In genomic region chr4:173448557-173448918, GRCh38 we compare ENCODE assay signal across 16 cellular contexts. TPM values are rescaled to one million over a fixed set of nuclear protein-coding genes. Genes with fewer than 3 reads are reported as not detected.
DNase-seq lines count a peak whose midpoint lies in the region; ATAC-seq and TF ChIP-seq lines count a peak whose summit lies in the region.
"Had no signal": no experiment of that assay in that cellular context is flagged by ENCODE, and none has a peak within 500 bp of the region (broad histone marks: within the 10 kb centered on the region; RNA-seq: fewer than 3 reads in every experiment).

No MANE protein-coding gene starts in this region.

- no peaks in the 10 kb centered on the region for H3K27me3 ChIP-seq in heart left ventricle
- H3K27me3 ChIP-seq: pancreas had no signal

- peak; percentile 53 for ATAC-seq in SK-N-SH treated with all-trans-retinoic acid at 6 μM for 48 hours
- ATAC-seq in heart left ventricle = peak in 2 of 4 donors; percentile 30 to 31
- ATAC-seq: Panc1 had no signal

- H3K4me1 Mint-ChIP-seq in CD14-positive monocyte (no peaks in the 10 kb centered on the region), MCF 10A (ENCODE audit: insufficient read depth, unreplicated experiment) (no peaks in the 10 kb centered on the region)
- H3K4me1 Mint-ChIP-seq in activated CD4-positive, alpha-beta memory T cell treated with anti-CD3 and anti-CD28 coated beads, Interleukin-2, amount 10 ng/mL, durations not matched to agents 7 days and 5 days = no peaks in the 10 kb centered on the region

- peaks cover 10 to 18% of the 10 kb centered on the region in 2 donors for H3K36me3 Mint-ChIP-seq in CD14-positive monocyte
- no peaks in the 10 kb centered on the region for H3K36me3 Mint-ChIP-seq in activated CD4-positive, alpha-beta memory T cell treated with anti-CD3 and anti-CD28 coated beads, Interleukin-2, amount 10 ng/mL, durations not matched to agents 7 days and 5 days (ENCODE audit: low read depth)
- peaks cover 4% of the 10 kb centered on the region for H3K36me3 Mint-ChIP-seq in MCF 10A (ENCODE audit: insufficient read depth, unreplicated experiment)

- DNase-seq in AG10803 (ENCODE audit: low read depth) = peak; percentile 90
- peak; percentile 45 for DNase-seq in LNCaP clone FGC (ENCODE audit: low read depth)
- DNase-seq in heart left ventricle = no peak
- DNase-seq in CD14-positive monocyte (ENCODE audit: low spot score) = no peak
- DNase-seq in HUDEP-2 (lab: John Stamatoyannopoulos, UW; ENCODE audit: unreplicated experiment in 76 of 76) = no peak
- DNase-seq in activated CD4-positive, alpha-beta memory T cell treated with anti-CD3 and anti-CD28 coated beads, Interleukin-2, amount 10 ng/mL, durations not matched to agents 7 days and 5 days = no peak
- no peak for DNase-seq in MCF 10A (ENCODE audit: unreplicated experiment)
- DNase-seq: CD4-positive, alpha-beta T cell; MV-4-11; pancreas; stimulated activated CD4-positive, alpha-beta T cell treated with anti-CD3 and anti-CD28 coated beads, Interleukin-2, amount 100 ng/mL, for 24 hours; stimulated activated naive CD4-positive, alpha-beta T cell; T1000 had no signal

- no TSS peak for BruUV-seq in MCF 10A (replicated peaks; lab: Mats Ljungman, UMichigan)

- H3K4me3 Mint-ChIP-seq in CD14-positive monocyte = no peak overlapping the region
- no peak overlapping the region for H3K4me3 Mint-ChIP-seq in activated CD4-positive, alpha-beta memory T cell treated with anti-CD3 and anti-CD28 coated beads, Interleukin-2, amount 10 ng/mL, durations not matched to agents 7 days and 5 days
- H3K4me3 Mint-ChIP-seq in MCF 10A (ENCODE audit: unreplicated experiment) = no peak overlapping the region
- H3K4me3 Mint-ChIP-seq: CD4-positive, alpha-beta T cell had no signal

- H3K36me3 ChIP-seq in heart left ventricle = no peaks in the 10 kb centered on the region
- H3K36me3 ChIP-seq: pancreas had no signal

- H3K9me3 ChIP-seq in heart left ventricle = no peaks in the 10 kb centered on the region
- H3K9me3 ChIP-seq: pancreas had no signal

- H3K9me3 Mint-ChIP-seq in CD14-positive monocyte (peaks cover 0 to 2% (median 0%) of the 10 kb centered on the region in 7 donors), MCF 10A (ENCODE audit: unreplicated experiment) (no peaks in the 10 kb centered on the region)
- no peaks in the 10 kb centered on the region for H3K9me3 Mint-ChIP-seq in activated CD4-positive, alpha-beta memory T cell treated with anti-CD3 and anti-CD28 coated beads, Interleukin-2, amount 10 ng/mL, durations not matched to agents 7 days and 5 days
- H3K9me3 Mint-ChIP-seq: CD4-positive, alpha-beta T cell had no signal

- intact Hi-C loops in heart left ventricle (cut with DNase I) (loop anchor here in 1 of 10 donors (5.0 kb wide), 1 partner anchor 44 kb away; no protein-coding TSS in a partner anchor), CD14-positive monocyte (cut with micrococcal nuclease) (no loop called here), MCF 10A (cut with micrococcal nuclease) (no loop called here)

- CTCF ChIA-PET in activated CD4-positive, alpha-beta memory T cell treated with anti-CD3 and anti-CD28 coated beads, Interleukin-2, amount 10 ng/mL, durations not matched to agents 7 days and 5 days (lab: Charles Lee) = no interaction called here
- CTCF ChIA-PET in MCF 10A (lab: Yijun Ruan, JAX) = no interaction called here

- H3K27ac Mint-ChIP-seq in CD14-positive monocyte (no peak overlapping the region), MCF 10A (ENCODE audit: low read depth, unreplicated experiment) (no peak overlapping the region)
- H3K27ac Mint-ChIP-seq in activated CD4-positive, alpha-beta memory T cell treated with anti-CD3 and anti-CD28 coated beads, Interleukin-2, amount 10 ng/mL, durations not matched to agents 7 days and 5 days = no peak overlapping the region
- H3K27ac Mint-ChIP-seq: CD4-positive, alpha-beta T cell had no signal

- no peak for TF ChIP-seq POLR2A in heart left ventricle (IDR thresholded peaks at IDR 0.05)

- no peaks in the 10 kb centered on the region for H3K27me3 Mint-ChIP-seq in CD14-positive monocyte (ENCODE audit: low read depth in 3 of 3)
- no peaks in the 10 kb centered on the region for H3K27me3 Mint-ChIP-seq in activated CD4-positive, alpha-beta memory T cell treated with anti-CD3 and anti-CD28 coated beads, Interleukin-2, amount 10 ng/mL, durations not matched to agents 7 days and 5 days
- no peaks in the 10 kb centered on the region for H3K27me3 Mint-ChIP-seq in MCF 10A (ENCODE audit: insufficient read depth, unreplicated experiment)
- H3K27me3 Mint-ChIP-seq: CD4-positive, alpha-beta T cell had no signal

- 45 to 57% (median 50%) methylated on average over 2 of the region's 2 CpGs for WGBS in heart left ventricle, 4 donors

- TF ChIP-seq CTCF in AG10803 (conservative IDR thresholded peaks at IDR 0.05; ENCODE audit: low read length) (no peak), LNCaP clone FGC (IDR thresholded peaks at IDR 0.05; ENCODE audit: control insufficient read depth, extremely low read depth, insufficient read depth) (no peak), heart left ventricle (IDR thresholded peaks at IDR 0.05) (no peak), CD14-positive monocyte (IDR thresholded peaks at IDR 0.05) (no peak), MCF 10A (IDR thresholded peaks at IDR 0.05; ENCODE audit: unreplicated experiment) (no peak)

- H3K4me3 ChIP-seq in AG10803 (ENCODE audit: low read length) (no peak overlapping the region), LNCaP clone FGC (ENCODE audit: low read depth, low read length) (no peak overlapping the region), heart left ventricle (peak overlapping the region in 4 of 12 donors; percentile 2 to 20 (median 14))
- H3K4me3 ChIP-seq: pancreas had no signal

- H3K27ac ChIP-seq in heart left ventricle = peak overlapping the region in 11 of 12 donors; percentile 31 to 84 (median 50)
- H3K27ac ChIP-seq: pancreas had no signal

- POLR2A ChIA-PET in activated CD4-positive, alpha-beta memory T cell treated with anti-CD3 and anti-CD28 coated beads, Interleukin-2, amount 10 ng/mL, durations not matched to agents 7 days and 5 days (lab: Charles Lee) = no interaction called here
- POLR2A ChIA-PET in MCF 10A (lab: Yijun Ruan, JAX) = no interaction called here

- H3K4me1 ChIP-seq in heart left ventricle = peaks cover 0 to 28% (median 13%) of the 10 kb centered on the region in 12 donors
- H3K4me1 ChIP-seq: pancreas had no signal

TF ChIP-seq in SK-N-SH treated with all-trans-retinoic acid at 6 μM for 48 hours, 23 proteins besides CTCF, POLR2A, EP300 and RAD21 (continues in another document):
- TF ChIP-seq PPARA (CRISPR knock-in tag; IDR thresholded peaks at IDR 0.05; ENCODE audit: borderline replicate concordance) (no peak), ARNTL (CRISPR knock-in tag; IDR thresholded peaks at IDR 0.05; ENCODE audit: borderline replicate concordance, low read depth) (no peak), TSHZ2 (CRISPR knock-in tag; IDR thresholded peaks at IDR 0.05) (no peak), ZNF70 (CRISPR knock-in tag; IDR thresholded peaks at IDR 0.05) (no peak), SNAI2 (CRISPR knock-in tag; IDR thresholded peaks at IDR 0.05) (peak; percentile 50; the same call in 1 of the 2 replicates), ZNF565 (CRISPR knock-in tag; conservative IDR thresholded peaks at IDR 0.05; ENCODE audit: low read depth) (no peak), PATZ1 (CRISPR knock-in tag; IDR thresholded peaks at IDR 0.05; ENCODE audit: borderline replicate concordance) (no peak), RARB (CRISPR knock-in tag; IDR thresholded peaks at IDR 0.05) (no peak)

RNA-seq across cellular contexts. Expression of gene SCRG1, which starts 49.6 kb away (rescaled TPM):
- total RNA-seq in heart left ventricle (under 1 TPM in 8 of 9 donors, not detected in 1; 0.12 to 0.46 (median 0.25) TPM), MCF 10A (2022) (not detected in 2 replicates)
- polyA plus RNA-seq in heart left ventricle (under 1 TPM; 0.08 to 0.11 TPM), CD14-positive monocyte (under 1 TPM; 0.08 to 0.24 TPM)
- not detected for total RNA-seq in activated CD4-positive, alpha-beta memory T cell treated with anti-CD3 and anti-CD28 coated beads, Interleukin-2, amount 10 ng/mL, durations not matched to agents 7 days and 5 days
- total RNA-seq: CD4-positive, alpha-beta T cell; lung microvascular endothelial cell had no signal

Comparison
In these comparisons a context has a peak if more than half of its experiments do, and no peak if none do; other contexts are left out.
1. DNase-seq: peak in AG10803 (single experiment) and LNCaP clone FGC (single experiment); none in heart left ventricle (0 of 5), CD14-positive monocyte (single experiment), HUDEP-2 (0 of 76), activated CD4-positive, alpha-beta memory T cell treated with anti-CD3 and anti-CD28 coated beads, Interleukin-2, amount 10 ng/mL, durations not matched to agents 7 days and 5 days (single experiment) and MCF 10A (single experiment).